ENCODE assay signal across 1 cellular context in genomic region chr5:134568761-134569725, GRCh38.
TF ChIP-seq lines count a peak whose summit lies in the region.

No MANE protein-coding gene starts in this region.

TF ChIP-seq in GM23338, 12 proteins besides CTCF, POLR2A, EP300 and RAD21 (continued from another document):
- no peak for TF ChIP-seq ZNF462 (CRISPR knock-in tag; IDR thresholded peaks at IDR 0.05)
- no peak for TF ChIP-seq POLR2AphosphoS5 (IDR thresholded peaks at IDR 0.05; ENCODE audit: low read depth)
- no peak for TF ChIP-seq NANOG (IDR thresholded peaks at IDR 0.05; ENCODE audit: borderline replicate concordance)
- no peak for TF ChIP-seq ZNF114 (CRISPR knock-in tag; IDR thresholded peaks at IDR 0.05)
- TF ChIP-seq REST (IDR thresholded peaks at IDR 0.05; ENCODE audit: unreplicated experiment): no peak
- no peak for TF ChIP-seq JUNB (IDR thresholded peaks at IDR 0.05; ENCODE audit: unreplicated experiment)
